1 cellular context compared by ENCODE assay signal in the genomic region with DNA sequence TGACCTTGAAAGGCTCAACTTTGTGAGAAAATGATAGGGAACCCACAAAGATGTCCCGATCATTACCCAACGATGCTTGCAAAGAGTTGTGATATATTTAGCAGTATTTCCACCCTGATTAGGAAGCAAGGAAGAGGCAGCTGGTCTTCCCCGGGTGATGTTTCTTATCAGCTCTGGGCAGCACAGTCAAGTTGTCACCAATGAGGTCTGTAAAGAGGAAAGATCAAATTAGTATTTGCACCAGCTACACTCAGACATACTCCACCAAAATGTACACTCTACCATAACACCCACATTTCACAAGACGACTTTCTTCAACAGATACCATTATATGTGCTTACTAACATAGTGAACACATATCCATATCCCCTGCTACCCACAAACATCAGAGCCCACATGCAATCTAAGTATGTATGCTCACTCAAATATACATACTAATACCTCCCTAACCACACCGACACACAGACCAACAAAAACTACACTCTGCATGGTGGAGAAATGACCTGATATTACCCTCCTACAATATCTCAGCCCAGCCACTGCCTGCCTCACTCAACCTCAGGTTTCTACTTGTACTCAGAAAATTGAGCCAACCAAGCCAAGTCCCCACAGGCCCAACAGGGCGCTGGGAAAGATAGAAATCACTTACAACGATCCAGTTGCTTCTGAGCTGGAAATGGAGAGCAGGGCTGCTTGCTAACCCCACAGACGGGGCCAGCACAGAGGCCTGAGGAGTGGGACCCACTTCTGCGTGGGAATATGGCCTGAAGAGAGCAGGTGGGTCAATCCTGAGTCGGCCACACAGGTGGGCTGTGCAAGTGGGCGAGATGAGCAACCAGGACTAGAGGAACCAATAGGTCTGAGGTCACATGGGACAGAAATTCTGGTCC.
A peak's percentile ranks its signal among the peaks of the same experiment; 100 is the strongest.
TF ChIP-seq lines count a peak whose summit lies in the region.

No MANE protein-coding gene starts in this region.

TF ChIP-seq in K562, 482 proteins besides CTCF, POLR2A, EP300 and RAD21 (continued from another document and continues in another):
- TF ChIP-seq, protein P1, sequence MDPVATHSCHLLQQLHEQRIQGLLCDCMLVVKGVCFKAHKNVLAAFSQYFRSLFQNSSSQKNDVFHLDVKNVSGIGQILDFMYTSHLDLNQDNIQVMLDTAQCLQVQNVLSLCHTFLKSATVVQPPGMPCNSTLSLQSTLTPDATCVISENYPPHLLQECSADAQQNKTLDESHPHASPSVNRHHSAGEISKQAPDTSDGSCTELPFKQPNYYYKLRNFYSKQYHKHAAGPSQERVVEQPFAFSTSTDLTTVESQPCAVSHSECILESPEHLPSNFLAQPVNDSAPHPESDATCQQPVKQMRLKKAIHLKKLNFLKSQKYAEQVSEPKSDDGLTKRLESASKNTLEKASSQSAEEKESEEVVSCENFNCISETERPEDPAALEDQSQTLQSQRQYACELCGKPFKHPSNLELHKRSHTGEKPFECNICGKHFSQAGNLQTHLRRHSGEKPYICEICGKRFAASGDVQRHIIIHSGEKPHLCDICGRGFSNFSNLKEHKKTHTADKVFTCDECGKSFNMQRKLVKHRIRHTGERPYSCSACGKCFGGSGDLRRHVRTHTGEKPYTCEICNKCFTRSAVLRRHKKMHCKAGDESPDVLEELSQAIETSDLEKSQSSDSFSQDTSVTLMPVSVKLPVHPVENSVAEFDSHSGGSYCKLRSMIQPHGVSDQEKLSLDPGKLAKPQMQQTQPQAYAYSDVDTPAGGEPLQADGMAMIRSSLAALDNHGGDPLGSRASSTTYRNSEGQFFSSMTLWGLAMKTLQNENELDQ (CRISPR knock-in tag; IDR thresholded peaks at IDR 0.05; ENCODE audit: borderline replicate concordance), result no peak
- TF ChIP-seq ZNF436 (CRISPR knock-in tag; IDR thresholded peaks at IDR 0.05) (no peak), MEF2D (tag; conservative IDR thresholded peaks at IDR 0.05; ENCODE audit: low read depth) (peak; percentile 99), CAMTA2 (CRISPR knock-in tag; conservative IDR thresholded peaks at IDR 0.05) (no peak), CHD2 (IDR thresholded peaks at IDR 0.05; ENCODE audit: low read depth, low read length) (no peak), BACH1 (tag; IDR thresholded peaks at IDR 0.05) (peak; percentile 72; the same call in 1 of the 2 replicates), CC2D1A (IDR thresholded peaks at IDR 0.05) (peak; percentile 76; the same call in 1 of the 2 replicates), ZNF507 (tag; conservative IDR thresholded peaks at IDR 0.05) (no peak), POLR2G (IDR thresholded peaks at IDR 0.05; ENCODE audit: low read depth, low read length) (no peak), FOXM1 (IDR thresholded peaks at IDR 0.05; ENCODE audit: low read depth) (peak; percentile 87), FOXM1 (CRISPR knock-in tag; IDR thresholded peaks at IDR 0.05; ENCODE audit: low read depth) (no peak), ZNF311 (CRISPR knock-in tag; IDR thresholded peaks at IDR 0.05) (peak; percentile 83), ZNF184 (CRISPR knock-in tag; IDR thresholded peaks at IDR 0.05) (no peak), LARP7 (IDR thresholded peaks at IDR 0.05) (0 out of 2 replicates have a peak, but pooled peaks have one; percentile 51), MEF2A (IDR thresholded peaks at IDR 0.05; ENCODE audit: control insufficient read depth, low read depth, low read length) (peak; percentile 93), PRMT5 (CRISPR knock-in tag; IDR thresholded peaks at IDR 0.05) (no peak), KLF6 (CRISPR knock-in tag; IDR thresholded peaks at IDR 0.05; ENCODE audit: borderline replicate concordance) (peak; percentile 75; the same call in 1 of the 2 replicates), CHCHD3 (CRISPR knock-in tag; IDR thresholded peaks at IDR 0.05) (no peak), ZNF76 (CRISPR knock-in tag; IDR thresholded peaks at IDR 0.05; ENCODE audit: borderline replicate concordance) (no peak), GABPA (tag; conservative IDR thresholded peaks at IDR 0.05; ENCODE audit: low read depth) (no peak), NFIC (IDR thresholded peaks at IDR 0.05) (peak; percentile 88), NR2C1 (IDR thresholded peaks at IDR 0.05) (no peak), NR2C1 (tag; IDR thresholded peaks at IDR 0.05) (peak; percentile 58), POLR3G (IDR thresholded peaks at IDR 0.05; ENCODE audit: extremely low read depth, insufficient read length, insufficient replicate concordance) (no peak), ZNF785 (CRISPR knock-in tag; IDR thresholded peaks at IDR 0.05) (no peak), SMARCC2 (IDR thresholded peaks at IDR 0.05; ENCODE audit: low read depth) (peak; percentile 93), HLTF (IDR thresholded peaks at IDR 0.05) (0 out of 2 replicates have a peak, but pooled peaks have one; percentile 40), TOE1 (IDR thresholded peaks at IDR 0.05; ENCODE audit: borderline replicate concordance) (0 out of 2 replicates have a peak, but pooled peaks have one; percentile 10), TOE1 (CRISPR knock-in tag; IDR thresholded peaks at IDR 0.05; ENCODE audit: borderline replicate concordance, low read depth) (no peak), ZNF143 (CRISPR knock-in tag; IDR thresholded peaks at IDR 0.05) (no peak)
- TF ChIP-seq, protein P2, sequence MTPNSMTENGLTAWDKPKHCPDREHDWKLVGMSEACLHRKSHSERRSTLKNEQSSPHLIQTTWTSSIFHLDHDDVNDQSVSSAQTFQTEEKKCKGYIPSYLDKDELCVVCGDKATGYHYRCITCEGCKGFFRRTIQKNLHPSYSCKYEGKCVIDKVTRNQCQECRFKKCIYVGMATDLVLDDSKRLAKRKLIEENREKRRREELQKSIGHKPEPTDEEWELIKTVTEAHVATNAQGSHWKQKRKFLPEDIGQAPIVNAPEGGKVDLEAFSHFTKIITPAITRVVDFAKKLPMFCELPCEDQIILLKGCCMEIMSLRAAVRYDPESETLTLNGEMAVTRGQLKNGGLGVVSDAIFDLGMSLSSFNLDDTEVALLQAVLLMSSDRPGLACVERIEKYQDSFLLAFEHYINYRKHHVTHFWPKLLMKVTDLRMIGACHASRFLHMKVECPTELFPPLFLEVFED (CRISPR knock-in tag; conservative IDR thresholded peaks at IDR 0.05), result no peak
- TF ChIP-seq, protein P3, sequence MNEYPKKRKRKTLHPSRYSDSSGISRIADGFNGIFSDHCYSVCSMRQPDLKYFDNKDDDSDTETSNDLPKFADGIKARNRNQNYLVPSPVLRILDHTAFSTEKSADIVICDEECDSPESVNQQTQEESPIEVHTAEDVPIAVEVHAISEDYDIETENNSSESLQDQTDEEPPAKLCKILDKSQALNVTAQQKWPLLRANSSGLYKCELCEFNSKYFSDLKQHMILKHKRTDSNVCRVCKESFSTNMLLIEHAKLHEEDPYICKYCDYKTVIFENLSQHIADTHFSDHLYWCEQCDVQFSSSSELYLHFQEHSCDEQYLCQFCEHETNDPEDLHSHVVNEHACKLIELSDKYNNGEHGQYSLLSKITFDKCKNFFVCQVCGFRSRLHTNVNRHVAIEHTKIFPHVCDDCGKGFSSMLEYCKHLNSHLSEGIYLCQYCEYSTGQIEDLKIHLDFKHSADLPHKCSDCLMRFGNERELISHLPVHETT (CRISPR knock-in tag; conservative IDR thresholded peaks at IDR 0.05 in 1 of 2, IDR thresholded peaks at IDR 0.05 in 1 of 2), result peak in 1 of 2 experiments; percentile 90; a peak in 2 of 4 replicates
- TF ChIP-seq, protein P4, sequence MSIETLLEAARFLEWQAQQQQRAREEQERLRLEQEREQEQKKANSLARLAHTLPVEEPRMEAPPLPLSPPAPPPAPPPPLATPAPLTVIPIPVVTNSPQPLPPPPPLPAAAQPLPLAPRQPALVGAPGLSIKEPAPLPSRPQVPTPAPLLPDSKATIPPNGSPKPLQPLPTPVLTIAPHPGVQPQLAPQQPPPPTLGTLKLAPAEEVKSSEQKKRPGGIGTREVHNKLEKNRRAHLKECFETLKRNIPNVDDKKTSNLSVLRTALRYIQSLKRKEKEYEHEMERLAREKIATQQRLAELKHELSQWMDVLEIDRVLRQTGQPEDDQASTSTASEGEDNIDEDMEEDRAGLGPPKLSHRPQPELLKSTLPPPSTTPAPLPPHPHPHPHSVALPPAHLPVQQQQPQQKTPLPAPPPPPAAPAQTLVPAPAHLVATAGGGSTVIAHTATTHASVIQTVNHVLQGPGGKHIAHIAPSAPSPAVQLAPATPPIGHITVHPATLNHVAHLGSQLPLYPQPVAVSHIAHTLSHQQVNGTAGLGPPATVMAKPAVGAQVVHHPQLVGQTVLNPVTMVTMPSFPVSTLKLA (conservative IDR thresholded peaks at IDR 0.05), result peak in 1 of 2 experiments; percentile 60; a peak in 3 of 4 replicates
- TF ChIP-seq, protein P5, sequence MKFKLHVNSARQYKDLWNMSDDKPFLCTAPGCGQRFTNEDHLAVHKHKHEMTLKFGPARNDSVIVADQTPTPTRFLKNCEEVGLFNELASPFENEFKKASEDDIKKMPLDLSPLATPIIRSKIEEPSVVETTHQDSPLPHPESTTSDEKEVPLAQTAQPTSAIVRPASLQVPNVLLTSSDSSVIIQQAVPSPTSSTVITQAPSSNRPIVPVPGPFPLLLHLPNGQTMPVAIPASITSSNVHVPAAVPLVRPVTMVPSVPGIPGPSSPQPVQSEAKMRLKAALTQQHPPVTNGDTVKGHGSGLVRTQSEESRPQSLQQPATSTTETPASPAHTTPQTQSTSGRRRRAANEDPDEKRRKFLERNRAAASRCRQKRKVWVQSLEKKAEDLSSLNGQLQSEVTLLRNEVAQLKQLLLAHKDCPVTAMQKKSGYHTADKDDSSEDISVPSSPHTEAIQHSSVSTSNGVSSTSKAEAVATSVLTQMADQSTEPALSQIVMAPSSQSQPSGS (CRISPR knock-in tag; IDR thresholded peaks at IDR 0.05), result no peak
- TF ChIP-seq, protein P6, sequence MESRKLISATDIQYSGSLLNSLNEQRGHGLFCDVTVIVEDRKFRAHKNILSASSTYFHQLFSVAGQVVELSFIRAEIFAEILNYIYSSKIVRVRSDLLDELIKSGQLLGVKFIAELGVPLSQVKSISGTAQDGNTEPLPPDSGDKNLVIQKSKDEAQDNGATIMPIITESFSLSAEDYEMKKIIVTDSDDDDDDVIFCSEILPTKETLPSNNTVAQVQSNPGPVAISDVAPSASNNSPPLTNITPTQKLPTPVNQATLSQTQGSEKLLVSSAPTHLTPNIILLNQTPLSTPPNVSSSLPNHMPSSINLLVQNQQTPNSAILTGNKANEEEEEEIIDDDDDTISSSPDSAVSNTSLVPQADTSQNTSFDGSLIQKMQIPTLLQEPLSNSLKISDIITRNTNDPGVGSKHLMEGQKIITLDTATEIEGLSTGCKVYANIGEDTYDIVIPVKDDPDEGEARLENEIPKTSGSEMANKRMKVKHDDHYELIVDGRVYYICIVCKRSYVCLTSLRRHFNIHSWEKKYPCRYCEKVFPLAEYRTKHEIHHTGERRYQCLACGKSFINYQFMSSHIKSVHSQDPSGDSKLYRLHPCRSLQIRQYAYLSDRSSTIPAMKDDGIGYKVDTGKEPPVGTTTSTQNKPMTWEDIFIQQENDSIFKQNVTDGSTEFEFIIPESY (CRISPR knock-in tag; IDR thresholded peaks at IDR 0.05), result no peak
- TF ChIP-seq, protein P7, sequence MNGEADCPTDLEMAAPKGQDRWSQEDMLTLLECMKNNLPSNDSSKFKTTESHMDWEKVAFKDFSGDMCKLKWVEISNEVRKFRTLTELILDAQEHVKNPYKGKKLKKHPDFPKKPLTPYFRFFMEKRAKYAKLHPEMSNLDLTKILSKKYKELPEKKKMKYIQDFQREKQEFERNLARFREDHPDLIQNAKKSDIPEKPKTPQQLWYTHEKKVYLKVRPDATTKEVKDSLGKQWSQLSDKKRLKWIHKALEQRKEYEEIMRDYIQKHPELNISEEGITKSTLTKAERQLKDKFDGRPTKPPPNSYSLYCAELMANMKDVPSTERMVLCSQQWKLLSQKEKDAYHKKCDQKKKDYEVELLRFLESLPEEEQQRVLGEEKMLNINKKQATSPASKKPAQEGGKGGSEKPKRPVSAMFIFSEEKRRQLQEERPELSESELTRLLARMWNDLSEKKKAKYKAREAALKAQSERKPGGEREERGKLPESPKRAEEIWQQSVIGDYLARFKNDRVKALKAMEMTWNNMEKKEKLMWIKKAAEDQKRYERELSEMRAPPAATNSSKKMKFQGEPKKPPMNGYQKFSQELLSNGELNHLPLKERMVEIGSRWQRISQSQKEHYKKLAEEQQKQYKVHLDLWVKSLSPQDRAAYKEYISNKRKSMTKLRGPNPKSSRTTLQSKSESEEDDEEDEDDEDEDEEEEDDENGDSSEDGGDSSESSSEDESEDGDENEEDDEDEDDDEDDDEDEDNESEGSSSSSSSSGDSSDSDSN (IDR thresholded peaks at IDR 0.05; ENCODE audit: borderline replicate concordance in 1 of 2, low read depth in 2 of 2, low read length in 2 of 2), result 0 out of 4 replicates have a peak, but pooled peaks of 1 of the 2 experiments have one; percentile 18
- TF ChIP-seq, protein P8, sequence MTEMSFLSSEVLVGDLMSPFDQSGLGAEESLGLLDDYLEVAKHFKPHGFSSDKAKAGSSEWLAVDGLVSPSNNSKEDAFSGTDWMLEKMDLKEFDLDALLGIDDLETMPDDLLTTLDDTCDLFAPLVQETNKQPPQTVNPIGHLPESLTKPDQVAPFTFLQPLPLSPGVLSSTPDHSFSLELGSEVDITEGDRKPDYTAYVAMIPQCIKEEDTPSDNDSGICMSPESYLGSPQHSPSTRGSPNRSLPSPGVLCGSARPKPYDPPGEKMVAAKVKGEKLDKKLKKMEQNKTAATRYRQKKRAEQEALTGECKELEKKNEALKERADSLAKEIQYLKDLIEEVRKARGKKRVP (CRISPR knock-in tag; IDR thresholded peaks at IDR 0.05), result peak; percentile 66; the same call in 1 of the 2 replicates
- TF ChIP-seq, protein P9, sequence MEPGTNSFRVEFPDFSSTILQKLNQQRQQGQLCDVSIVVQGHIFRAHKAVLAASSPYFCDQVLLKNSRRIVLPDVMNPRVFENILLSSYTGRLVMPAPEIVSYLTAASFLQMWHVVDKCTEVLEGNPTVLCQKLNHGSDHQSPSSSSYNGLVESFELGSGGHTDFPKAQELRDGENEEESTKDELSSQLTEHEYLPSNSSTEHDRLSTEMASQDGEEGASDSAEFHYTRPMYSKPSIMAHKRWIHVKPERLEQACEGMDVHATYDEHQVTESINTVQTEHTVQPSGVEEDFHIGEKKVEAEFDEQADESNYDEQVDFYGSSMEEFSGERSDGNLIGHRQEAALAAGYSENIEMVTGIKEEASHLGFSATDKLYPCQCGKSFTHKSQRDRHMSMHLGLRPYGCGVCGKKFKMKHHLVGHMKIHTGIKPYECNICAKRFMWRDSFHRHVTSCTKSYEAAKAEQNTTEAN (CRISPR knock-in tag; IDR thresholded peaks at IDR 0.05), result no peak
- TF ChIP-seq, protein P10, sequence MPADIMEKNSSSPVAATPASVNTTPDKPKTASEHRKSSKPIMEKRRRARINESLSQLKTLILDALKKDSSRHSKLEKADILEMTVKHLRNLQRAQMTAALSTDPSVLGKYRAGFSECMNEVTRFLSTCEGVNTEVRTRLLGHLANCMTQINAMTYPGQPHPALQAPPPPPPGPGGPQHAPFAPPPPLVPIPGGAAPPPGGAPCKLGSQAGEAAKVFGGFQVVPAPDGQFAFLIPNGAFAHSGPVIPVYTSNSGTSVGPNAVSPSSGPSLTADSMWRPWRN (IDR thresholded peaks at IDR 0.05; ENCODE audit: low read depth), result peak; percentile 74
- TF ChIP-seq, protein P11, sequence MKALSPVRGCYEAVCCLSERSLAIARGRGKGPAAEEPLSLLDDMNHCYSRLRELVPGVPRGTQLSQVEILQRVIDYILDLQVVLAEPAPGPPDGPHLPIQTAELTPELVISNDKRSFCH (CRISPR knock-in tag; IDR thresholded peaks at IDR 0.05), result no peak
- TF ChIP-seq, protein P11 (tag; IDR thresholded peaks at IDR 0.05), result peak; percentile 68; the same call in 1 of the 2 replicates
